11 cellular contexts compared by ENCODE assay signal in the genomic region with DNA sequence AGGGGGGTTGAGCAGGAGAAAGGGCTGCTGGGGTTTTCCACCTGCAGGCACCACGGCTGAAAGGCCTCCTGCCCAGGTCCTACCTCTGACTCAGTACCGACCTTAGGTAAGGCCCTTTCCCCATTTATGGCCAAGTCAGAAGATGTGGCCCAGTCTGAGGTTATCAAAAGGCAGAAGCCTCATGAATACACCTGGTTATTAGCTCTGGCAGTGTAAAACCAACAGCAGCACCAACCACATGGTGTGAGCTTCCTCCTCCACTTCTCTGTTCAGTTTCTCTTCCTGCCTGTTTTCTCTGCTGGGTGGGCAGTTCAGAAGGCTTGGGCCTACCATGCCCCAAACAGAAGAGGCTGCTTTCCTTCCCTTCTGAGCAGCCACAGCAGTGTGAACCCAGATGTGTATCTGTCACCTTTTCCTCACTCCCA.
DNase-seq lines count a peak whose midpoint lies in the region; ATAC-seq, FAIRE-seq and TF ChIP-seq lines count a peak whose summit lies in the region.
"Had no signal": no experiment of that assay in that cellular context is flagged by ENCODE, and none has a peak within 500 bp of the region (broad histone marks: within the 10 kb centered on the region; RNA-seq: fewer than 3 reads in every experiment).

No MANE protein-coding gene starts in this region.

- peaks cover 21% of the 10 kb centered on the region for H3K27me3 ChIP-seq in endodermal cell (ENCODE audit: control insufficient read depth, insufficient read depth, low read length, poor library complexity, severe bottlenecking)
- H3K27me3 ChIP-seq: tibial nerve had no signal

- H3K4me3 Mint-ChIP-seq in T-helper 17 cell (no peak overlapping the region), endodermal cell (no peak overlapping the region)
- H3K4me3 Mint-ChIP-seq: brain had no signal

- H3K36me3 Mint-ChIP-seq in T-helper 17 cell (ENCODE audit: low read depth): no peaks in the 10 kb centered on the region
- no peaks in the 10 kb centered on the region for H3K36me3 Mint-ChIP-seq in endodermal cell (ENCODE audit: low read depth)
- H3K36me3 Mint-ChIP-seq: brain had no signal

- H3K9me3 ChIP-seq in T-helper 17 cell (ENCODE audit: control insufficient read depth, low read length, poor library complexity, severe bottlenecking) (no peaks in the 10 kb centered on the region), endodermal cell (ENCODE audit: control insufficient read depth, low read length) (no peaks in the 10 kb centered on the region)
- H3K9me3 ChIP-seq: tibial nerve had no signal

- TF ChIP-seq CTCF in GM10248 (IDR thresholded peaks at IDR 0.05; ENCODE audit: control extremely low read depth, extremely low read depth, low read depth, missing control alignments) (no peak), endodermal cell (conservative IDR thresholded peaks at IDR 0.05) (no peak)

- H3K9me3 Mint-ChIP-seq in endodermal cell: no peaks in the 10 kb centered on the region
- H3K9me3 Mint-ChIP-seq: brain had no signal

- CTCF ChIA-PET in GM10248 (lab: Yijun Ruan, JAX): interaction anchor here (1.0 to 1.2 kb wide), 4 partner anchors 12 to 91 kb away, joined by 3 to 5 read pairs (median 4); no protein-coding TSS in a partner anchor

- DNase-seq in GM10248 (ENCODE audit: extremely low spot score) (peak; percentile 59), T-helper 17 cell (no peak), cerebellum (ENCODE audit: low spot score) (no peak), endodermal cell (no peak), SHP77 (lab: John Stamatoyannopoulos, UW) (no peak), H54 (ENCODE audit: insufficient read length, low spot score) (no peak)
- DNase-seq: COR-L47 had no signal

- POLR2A ChIA-PET in GM10248 (lab: Yijun Ruan, JAX): interaction anchor here (0.7 to 0.8 kb wide), 2 partner anchors 11 to 345 kb away, joined by 3 read pairs; no protein-coding TSS in a partner anchor

- WGBS in endodermal cell (ENCODE audit: insufficient coverage in 1 of 2, insufficient read length in 1 of 2), 2 experiments: 82 to 87% methylated on average over 2 of the region's 2 CpGs

- peaks cover 33% of the 10 kb centered on the region for H3K4me1 Mint-ChIP-seq in T-helper 17 cell
- peaks cover 21% of the 10 kb centered on the region for H3K4me1 Mint-ChIP-seq in endodermal cell
- H3K4me1 Mint-ChIP-seq: brain had no signal

- no peak for FAIRE-seq in H54 (lab: Jason Lieb, UNC)

- H3K9ac ChIP-seq in endodermal cell (ENCODE audit: extremely low read depth, low read length, poor library complexity, severe bottlenecking): no peak overlapping the region

- no peak overlapping the region for H3K27ac ChIP-seq in endodermal cell (ENCODE audit: low read depth, low read length)

- no peaks in the 10 kb centered on the region for H3K36me3 ChIP-seq in endodermal cell (ENCODE audit: control insufficient read depth, insufficient read depth, low read length)
- H3K36me3 ChIP-seq: tibial nerve had no signal

- no peak for TF ChIP-seq POLR2A in H54 (IDR thresholded peaks at IDR 0.05; ENCODE audit: low read depth, low read length)

- ATAC-seq in GM19395 (IDR thresholded peaks at IDR 0.05; ENCODE audit: unreplicated experiment) (peak; percentile 78), HG03066 (IDR thresholded peaks at IDR 0.05; ENCODE audit: low read depth, unreplicated experiment) (peak; percentile 52), T-helper 17 cell (peak; percentile 64)

- peak overlapping the region; percentile 66 for H3K27ac Mint-ChIP-seq in T-helper 17 cell
- H3K27ac Mint-ChIP-seq in endodermal cell: no peak overlapping the region
- H3K27ac Mint-ChIP-seq: brain had no signal

- H3K4me3 ChIP-seq in endodermal cell (ENCODE audit: low read length): no peak overlapping the region
- H3K4me3 ChIP-seq: tibial nerve had no signal

- peaks cover 11% of the 10 kb centered on the region for H3K4me1 ChIP-seq in endodermal cell (ENCODE audit: control insufficient read depth, insufficient read depth, low read length)
- H3K4me1 ChIP-seq: tibial nerve had no signal

- H3K27me3 Mint-ChIP-seq in T-helper 17 cell (no peaks in the 10 kb centered on the region), endodermal cell (ENCODE audit: insufficient read depth) (peaks cover 8% of the 10 kb centered on the region)
